In genomic region chr13:33402975-33403374, GRCh38 we compare ENCODE assay signal across 30 cellular contexts.
"Had no signal": no experiment of that assay in that cellular context is flagged by ENCODE, and none has a peak within 500 bp of the region (broad histone marks: within the 10 kb centered on the region; RNA-seq: fewer than 3 reads in every experiment).

No MANE protein-coding gene starts in this region.

- FAIRE-seq: islet of Langerhans had no signal

- H3K9me3 ChIP-seq: colonic mucosa, gastroesophageal sphincter, heart left ventricle, mucosa of descending colon, prostate gland, right atrium auricular region, stomach, tibial artery had no signal

- ATAC-seq: esophagus mucosa; foreskin keratinocyte; gastroesophageal sphincter; left cardiac atrium; left ventricle myocardium superior; mucosa of descending colon; natural killer cell treated with Interleukin-12 subunit alpha and Interleukin-12 subunit beta and Interleukin-15 and Interleukin-18, amount 100 ng/mL, for 72 hours; sciatic nerve; stimulated activated effector memory CD8-positive, alpha-beta T cell treated with anti-CD3 and anti-CD28 coated beads, Interleukin-12 subunit alpha, Interleukin-12 subunit beta, amount 100 ng/mL, for 72 hours had no signal

- H3K27ac Mint-ChIP-seq: dendritic cell treated with granulocyte-macrophage colony-stimulating factor and Interleukin-4, amounts not matched to agents 40 ng/mL and 50 ng/mL, for 4 days; endodermal cell; memory B cell; mesothelial cell of epicardium; naive B cell; natural killer cell treated with Interleukin-12 subunit alpha and Interleukin-12 subunit beta and Interleukin-15 and Interleukin-18, amount 100 ng/mL, for 72 hours; stimulated activated effector memory CD8-positive, alpha-beta T cell treated with anti-CD3 and anti-CD28 coated beads, Interleukin-12 subunit alpha, Interleukin-12 subunit beta, amount 100 ng/mL, for 72 hours; type B pancreatic cell had no signal

- H3K27me3 Mint-ChIP-seq: dendritic cell treated with granulocyte-macrophage colony-stimulating factor and Interleukin-4, amounts not matched to agents 40 ng/mL and 50 ng/mL, for 4 days; memory B cell; naive B cell; natural killer cell treated with Interleukin-12 subunit alpha and Interleukin-12 subunit beta and Interleukin-15 and Interleukin-18, amount 100 ng/mL, for 72 hours; type B pancreatic cell had no signal

- H3K27me3 ChIP-seq: colonic mucosa, foreskin keratinocyte, gastroesophageal sphincter, heart left ventricle, hepatocyte, right atrium auricular region, stomach, tibial artery had no signal

- H3K79me2 ChIP-seq: hepatocyte had no signal

- H3K36me3 Mint-ChIP-seq: memory B cell; mesothelial cell of epicardium; naive B cell; natural killer cell treated with Interleukin-12 subunit alpha and Interleukin-12 subunit beta and Interleukin-15 and Interleukin-18, amount 100 ng/mL, for 72 hours; stimulated activated effector memory CD8-positive, alpha-beta T cell treated with anti-CD3 and anti-CD28 coated beads, Interleukin-12 subunit alpha, Interleukin-12 subunit beta, amount 100 ng/mL, for 72 hours; type B pancreatic cell had no signal

- H2AFZ ChIP-seq: hepatocyte had no signal

- H3K4me3 Mint-ChIP-seq: dendritic cell treated with granulocyte-macrophage colony-stimulating factor and Interleukin-4, amounts not matched to agents 40 ng/mL and 50 ng/mL, for 4 days; endodermal cell; memory B cell; mesothelial cell of epicardium; naive B cell; natural killer cell treated with Interleukin-12 subunit alpha and Interleukin-12 subunit beta and Interleukin-15 and Interleukin-18, amount 100 ng/mL, for 72 hours; neural crest cell; stimulated activated effector memory CD8-positive, alpha-beta T cell treated with anti-CD3 and anti-CD28 coated beads, Interleukin-12 subunit alpha, Interleukin-12 subunit beta, amount 100 ng/mL, for 72 hours; type B pancreatic cell had no signal

- H3K4me3 ChIP-seq: colonic mucosa, gastroesophageal sphincter, heart left ventricle, hepatocyte, lung, mucosa of descending colon, prostate gland, right atrium auricular region, stomach, tibial artery had no signal

- H3K4me2 ChIP-seq: hepatocyte had no signal

- H3K27ac ChIP-seq: colonic mucosa, epithelial cell of prostate, foreskin keratinocyte, gastroesophageal sphincter, hepatocyte, prostate gland, right atrium auricular region, stomach, tibial artery had no signal

- H3K4me1 ChIP-seq: colonic mucosa, foreskin keratinocyte, prostate gland, tibial artery had no signal

- DNase-seq: colonic mucosa; effector CD8-positive, alpha-beta T cell; endodermal cell; foreskin keratinocyte; heart left ventricle; left cardiac atrium; left ventricle myocardium superior; mucosa of descending colon; naive B cell; stimulated activated CD4-positive, alpha-beta T cell treated with anti-CD3 and anti-CD28 coated beads, Interleukin-2, amount 100 ng/mL, for 24 hours; stimulated activated CD4-positive, alpha-beta T cell treated with anti-CD3 and anti-CD28 coated beads, Interleukin-4, amount 100 ng/mL, for 24 hours; stimulated activated naive CD4-positive, alpha-beta T cell treated with Interleukin-2 at 50 U/mL for 16 hours; stomach; tibial artery had no signal

- H3K9me3 Mint-ChIP-seq: dendritic cell treated with granulocyte-macrophage colony-stimulating factor and Interleukin-4, amounts not matched to agents 40 ng/mL and 50 ng/mL, for 4 days; endodermal cell; memory B cell; stimulated activated effector memory CD8-positive, alpha-beta T cell treated with anti-CD3 and anti-CD28 coated beads, Interleukin-12 subunit alpha, Interleukin-12 subunit beta, amount 100 ng/mL, for 72 hours; type B pancreatic cell had no signal

- H3K4me1 Mint-ChIP-seq: endodermal cell; memory B cell; naive B cell; neural crest cell; stimulated activated effector memory CD8-positive, alpha-beta T cell treated with anti-CD3 and anti-CD28 coated beads, Interleukin-12 subunit alpha, Interleukin-12 subunit beta, amount 100 ng/mL, for 72 hours had no signal

- H3K36me3 ChIP-seq: colonic mucosa, gastroesophageal sphincter, heart left ventricle, prostate gland, right atrium auricular region, stomach, tibial artery had no signal
